Comparison of ENCODE assay signal across 8 cellular contexts in the genomic region with DNA sequence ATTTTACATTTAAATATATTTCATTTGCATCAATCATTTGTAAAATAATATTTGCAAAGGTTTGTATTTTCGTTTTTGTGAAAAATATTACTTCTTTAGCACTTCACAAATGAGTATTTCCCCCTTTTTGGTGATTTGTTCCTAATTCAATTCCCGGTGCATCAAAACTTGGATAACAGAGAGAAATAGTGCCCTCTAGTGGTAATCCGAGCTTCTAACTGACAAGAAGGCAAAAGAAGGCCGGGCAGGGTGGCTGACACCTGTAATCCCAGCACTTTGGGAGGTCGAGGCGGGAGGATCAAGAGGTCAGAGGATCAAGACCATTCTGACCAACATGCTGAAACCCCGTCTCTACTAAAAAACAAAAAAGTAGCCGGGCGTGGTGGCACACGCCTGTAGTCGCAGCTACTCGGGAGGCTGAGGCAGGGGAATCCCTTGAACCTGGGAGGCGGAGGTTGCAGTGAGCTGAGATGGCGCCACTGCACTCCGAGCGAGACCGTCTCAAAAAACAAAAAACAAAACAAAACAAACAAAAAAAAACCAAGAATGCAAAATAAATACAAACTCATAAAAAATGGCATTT.
A peak's percentile ranks its signal among the peaks of the same experiment; 100 is the strongest.
DNase-seq lines count a peak whose midpoint lies in the region; ATAC-seq and TF ChIP-seq lines count a peak whose summit lies in the region.

No MANE protein-coding gene starts in this region.

- TF ChIP-seq CTCF in SK-N-SH (IDR thresholded peaks at IDR 0.05) (peak; percentile 88), tibial artery (IDR thresholded peaks at IDR 0.05) (peak; percentile 19 to 32)

- H3K27me3 ChIP-seq in SK-N-SH (ENCODE audit: insufficient read depth) = no peaks in the 10 kb centered on the region
- H3K27me3 ChIP-seq in tibial artery = no peaks in the 10 kb centered on the region

- H3K4me3 ChIP-seq in SK-N-SH (ENCODE audit: low read depth in 2 of 2, low read length in 1 of 2) = peak overlapping the region in 1 of 2 experiments; percentile 35; a peak in 1 of 4 replicates
- no peak overlapping the region for H3K4me3 ChIP-seq in tibial artery

- no peaks in the 10 kb centered on the region for H3K4me1 Mint-ChIP-seq in effector memory CD8-positive, alpha-beta T cell (ENCODE audit: low read depth in 2 of 2)
- H3K4me1 Mint-ChIP-seq in natural killer cell treated with Interleukin-12 subunit alpha and Interleukin-12 subunit beta and Interleukin-15 and Interleukin-18, amount 100 ng/mL, for 72 hours (ENCODE audit: low read depth in 2 of 2) = no peaks in the 10 kb centered on the region

- H3K4me2 ChIP-seq in SK-N-SH = no peak overlapping the region

- no peaks in the 10 kb centered on the region for H3K79me2 ChIP-seq in SK-N-SH (ENCODE audit: insufficient read depth)

- H3K36me3 Mint-ChIP-seq in effector memory CD8-positive, alpha-beta T cell (ENCODE audit: insufficient read depth) = no peaks in the 10 kb centered on the region
- H3K36me3 Mint-ChIP-seq in natural killer cell treated with Interleukin-12 subunit alpha and Interleukin-12 subunit beta and Interleukin-15 and Interleukin-18, amount 100 ng/mL, for 72 hours = no peaks in the 10 kb centered on the region

- DNase-seq in DMS53 treated with DMSO at 0.1 percent for 48 hours (lab: John Stamatoyannopoulos, UW; ENCODE audit: unreplicated experiment) (peak; percentile 86), MV-4-11 (lab: John Stamatoyannopoulos, UW) (peak; percentile 59), SK-N-SH (peak; percentile 45), globus pallidus (ENCODE audit: low spot score) (peak; percentile 17), tibial artery (no peak)
- no peak for DNase-seq in effector memory CD8-positive, alpha-beta T cell
- DNase-seq in natural killer cell treated with Interleukin-12 subunit alpha and Interleukin-12 subunit beta and Interleukin-15 and Interleukin-18, amount 100 ng/mL, for 72 hours (ENCODE audit: low spot score) = no peak

- no peak overlapping the region for H3K9ac ChIP-seq in SK-N-SH

- H3K9me2 ChIP-seq in SK-N-SH = no peaks in the 10 kb centered on the region

- ATAC-seq in GM21723 (IDR thresholded peaks at IDR 0.05; ENCODE audit: unreplicated experiment) = peak; percentile 77
- ATAC-seq in effector memory CD8-positive, alpha-beta T cell (replicated peaks) = no peak
- ATAC-seq in natural killer cell treated with Interleukin-12 subunit alpha and Interleukin-12 subunit beta and Interleukin-15 and Interleukin-18, amount 100 ng/mL, for 72 hours = no peak

- H3K36me3 ChIP-seq in SK-N-SH (replicated peaks in 1 of 2; ENCODE audit: control insufficient read depth in 1 of 2, insufficient read depth in 2 of 2, low read length in 1 of 2) = no peaks in the 10 kb centered on the region
- no peaks in the 10 kb centered on the region for H3K36me3 ChIP-seq in tibial artery

- no peaks in the 10 kb centered on the region for H3K9me3 ChIP-seq in SK-N-SH
- no peaks in the 10 kb centered on the region for H3K9me3 ChIP-seq in tibial artery

- CTCF ChIA-PET in SK-N-SH (lab: Yijun Ruan, JAX) = interaction anchor here (0.6 to 3.5 kb wide), 28 partner anchors 10 to 1448 kb away, joined by 3 to 20 read pairs (median 3); a partner anchor contains a TSS

- H2AFZ ChIP-seq in SK-N-SH (ENCODE audit: low read depth) = no peak overlapping the region

- H3K4me1 ChIP-seq in SK-N-SH (ENCODE audit: control insufficient read depth in 1 of 2, insufficient read depth in 2 of 2, low read depth in 1 of 2, low read length in 1 of 2) (no peaks in the 10 kb centered on the region), tibial artery (no peaks in the 10 kb centered on the region)

- intact Hi-C loops in tibial artery (cut with DNase I; ENCODE audit: low total_unique reads) = no loop called here

- TF ChIP-seq EP300 in SK-N-SH (IDR thresholded peaks at IDR 0.05; ENCODE audit: borderline replicate concordance in 1 of 2, low read depth in 1 of 2, low read length in 1 of 2) = no peak

- H4K20me1 ChIP-seq in SK-N-SH (ENCODE audit: insufficient read depth) = no peaks in the 10 kb centered on the region

- H3F3A ChIP-seq in SK-N-SH (replicated peaks; ENCODE audit: insufficient read depth) = peaks cover 3% of the 10 kb centered on the region

- no peak overlapping the region for H3K27ac ChIP-seq in SK-N-SH (ENCODE audit: low read depth in 2 of 2, low read length in 1 of 2)
- H3K27ac ChIP-seq in tibial artery = no peak overlapping the region

- no peaks in the 10 kb centered on the region for H3K9me3 Mint-ChIP-seq in effector memory CD8-positive, alpha-beta T cell
- peaks cover 2% of the 10 kb centered on the region for H3K9me3 Mint-ChIP-seq in natural killer cell treated with Interleukin-12 subunit alpha and Interleukin-12 subunit beta and Interleukin-15 and Interleukin-18, amount 100 ng/mL, for 72 hours

- POLR2A ChIA-PET in SK-N-SH (lab: Yijun Ruan, JAX) = no interaction called here

- peak; percentile 83 for TF ChIP-seq RAD21 in SK-N-SH (IDR thresholded peaks at IDR 0.05; ENCODE audit: low read length)

- H3K4me3 Mint-ChIP-seq in effector memory CD8-positive, alpha-beta T cell = no peak overlapping the region
- H3K4me3 Mint-ChIP-seq in natural killer cell treated with Interleukin-12 subunit alpha and Interleukin-12 subunit beta and Interleukin-15 and Interleukin-18, amount 100 ng/mL, for 72 hours = no peak overlapping the region

- H3K27ac Mint-ChIP-seq in effector memory CD8-positive, alpha-beta T cell = no peak overlapping the region
- no peak overlapping the region for H3K27ac Mint-ChIP-seq in natural killer cell treated with Interleukin-12 subunit alpha and Interleukin-12 subunit beta and Interleukin-15 and Interleukin-18, amount 100 ng/mL, for 72 hours

- WGBS in SK-N-SH (ENCODE audit: low lambda C conversion rate) = 50% methylated on average over 17 of the region's 17 CpGs

- no peaks in the 10 kb centered on the region for H3K27me3 Mint-ChIP-seq in effector memory CD8-positive, alpha-beta T cell
- H3K27me3 Mint-ChIP-seq in natural killer cell treated with Interleukin-12 subunit alpha and Interleukin-12 subunit beta and Interleukin-15 and Interleukin-18, amount 100 ng/mL, for 72 hours = no peaks in the 10 kb centered on the region

TF ChIP-seq in SK-N-SH, 30 proteins besides CTCF, POLR2A, EP300 and RAD21:
- TF ChIP-seq RCOR1 (IDR thresholded peaks at IDR 0.05; ENCODE audit: low read length) (no peak), TCF12 (IDR thresholded peaks at IDR 0.05) (no peak), SMC3 (IDR thresholded peaks at IDR 0.05; ENCODE audit: low read depth, low read length) (peak; percentile 75)
TF ChIP-seq in SK-N-SH: peak in this region for 1.

Comparison
In these comparisons a context has a peak if more than half of its experiments do, and no peak if none do; other contexts are left out.
1. DNase-seq: peak in DMS53 treated with DMSO at 0.1 percent for 48 hours (single experiment), MV-4-11 (single experiment), SK-N-SH (single experiment) and globus pallidus (single experiment); none in tibial artery (0 of 2), effector memory CD8-positive, alpha-beta T cell (0 of 3) and natural killer cell treated with Interleukin-12 subunit alpha and Interleukin-12 subunit beta and Interleukin-15 and Interleukin-18, amount 100 ng/mL, for 72 hours (single experiment).